In genomic region chr1:22451702-22452400, GRCh38 we compare ENCODE assay signal across 8 cellular contexts. TPM values are rescaled to one million over a fixed set of nuclear protein-coding genes. Genes with fewer than 3 reads are reported as not detected.
A peak's percentile ranks its signal among the peaks of the same experiment; 100 is the strongest.
DNase-seq lines count a peak whose midpoint lies in the region; TF ChIP-seq lines count a peak whose summit lies in the region.

ZBTB40 (plus strand) TSS chr1:22451851; CDS start chr1:22489949, 38,098 bp downstream.

- H3K36me3 ChIP-seq in H7 (replicated peaks; ENCODE audit: control insufficient read depth, insufficient read depth, low read length) = no peaks in the 10 kb centered on the region

- DNase-seq in ELF-1 (ENCODE audit: low read depth, low spot score) (peak; percentile 99), H7 (peak; percentile 96), M059J (ENCODE audit: low read depth) (peak; percentile 96), SHP77 treated with DMSO at 0.1 percent for 48 hours (lab: John Stamatoyannopoulos, UW) (peak; percentile 95), fibroblast of the conjunctiva (ENCODE audit: low read depth) (peak; percentile 95), nephron progenitor cell (peak; percentile 95)
- DNase-seq in activated effector memory CD4-positive, alpha-beta T cell treated with anti-CD3 and anti-CD28 coated beads, Interleukin-2, amount 50 U/mL, for 16 hours = peak; percentile 97

- H3K27me3 Mint-ChIP-seq in nephron progenitor cell (ENCODE audit: low read depth, poor library complexity) = peaks cover 2% of the 10 kb centered on the region
- H3K27me3 Mint-ChIP-seq in stimulated activated naive CD8-positive, alpha-beta T cell treated with anti-CD3 and anti-CD28 coated beads, Interleukin-15, Interleukin-2, amounts not matched to agents 100 ng/mL and 50 ng/mL, for 24 hours = no peaks in the 10 kb centered on the region

- H3K4me3 ChIP-seq in H7 (ENCODE audit: insufficient read depth, low read depth, low read length) = peak within 1 kb of the TSS; percentile 99

- no peak for TF ChIP-seq CTCF in nephron progenitor cell (IDR thresholded peaks at IDR 0.05)

- H3K27ac Mint-ChIP-seq in nephron progenitor cell = peak within 1 kb of the TSS; percentile 98
- H3K27ac Mint-ChIP-seq in stimulated activated naive CD8-positive, alpha-beta T cell treated with anti-CD3 and anti-CD28 coated beads, Interleukin-15, Interleukin-2, amounts not matched to agents 100 ng/mL and 50 ng/mL, for 24 hours = peak within 1 kb of the TSS; percentile 84

- no peaks in the 10 kb centered on the region for H3K27me3 ChIP-seq in H7 (ENCODE audit: control insufficient read depth, insufficient read depth, low read length)

- peaks cover 52% of the 10 kb centered on the region for H3K4me1 Mint-ChIP-seq in nephron progenitor cell
- H3K4me1 Mint-ChIP-seq in stimulated activated naive CD8-positive, alpha-beta T cell treated with anti-CD3 and anti-CD28 coated beads, Interleukin-15, Interleukin-2, amounts not matched to agents 100 ng/mL and 50 ng/mL, for 24 hours (ENCODE audit: low read depth) = peaks cover 28% of the 10 kb centered on the region

- no peaks in the 10 kb centered on the region for H3K36me3 Mint-ChIP-seq in nephron progenitor cell (ENCODE audit: low read depth)
- peaks cover 5% of the 10 kb centered on the region for H3K36me3 Mint-ChIP-seq in stimulated activated naive CD8-positive, alpha-beta T cell treated with anti-CD3 and anti-CD28 coated beads, Interleukin-15, Interleukin-2, amounts not matched to agents 100 ng/mL and 50 ng/mL, for 24 hours (ENCODE audit: low read depth)

- H3K4me3 Mint-ChIP-seq in nephron progenitor cell = peak within 1 kb of the TSS; percentile 92
- H3K4me3 Mint-ChIP-seq in stimulated activated naive CD8-positive, alpha-beta T cell treated with anti-CD3 and anti-CD28 coated beads, Interleukin-15, Interleukin-2, amounts not matched to agents 100 ng/mL and 50 ng/mL, for 24 hours = peak within 1 kb of the TSS; percentile 90

- H3K9me3 Mint-ChIP-seq in nephron progenitor cell = peaks cover 5% of the 10 kb centered on the region
- no peaks in the 10 kb centered on the region for H3K9me3 Mint-ChIP-seq in stimulated activated naive CD8-positive, alpha-beta T cell treated with anti-CD3 and anti-CD28 coated beads, Interleukin-15, Interleukin-2, amounts not matched to agents 100 ng/mL and 50 ng/mL, for 24 hours

RNA-seq across cellular contexts. Expression of gene ZBTB40, which starts in this region (rescaled TPM):
- total RNA-seq in H7 (2014; rRNA removed; shearing (Covaris generic)) = 15.0 and 17.0 TPM in 2 replicates
- total RNA-seq in M059J (2014; rRNA removed; shearing (Covaris generic)) = 4.1 and 11.8 TPM in 2 replicates

Comparison
In these comparisons a context has a peak if more than half of its experiments do, and no peak if none do; other contexts are left out.
1. Peak in every context shown above with its lines: DNase-seq and H3K4me3 ChIP-seq.